In the genomic region with DNA sequence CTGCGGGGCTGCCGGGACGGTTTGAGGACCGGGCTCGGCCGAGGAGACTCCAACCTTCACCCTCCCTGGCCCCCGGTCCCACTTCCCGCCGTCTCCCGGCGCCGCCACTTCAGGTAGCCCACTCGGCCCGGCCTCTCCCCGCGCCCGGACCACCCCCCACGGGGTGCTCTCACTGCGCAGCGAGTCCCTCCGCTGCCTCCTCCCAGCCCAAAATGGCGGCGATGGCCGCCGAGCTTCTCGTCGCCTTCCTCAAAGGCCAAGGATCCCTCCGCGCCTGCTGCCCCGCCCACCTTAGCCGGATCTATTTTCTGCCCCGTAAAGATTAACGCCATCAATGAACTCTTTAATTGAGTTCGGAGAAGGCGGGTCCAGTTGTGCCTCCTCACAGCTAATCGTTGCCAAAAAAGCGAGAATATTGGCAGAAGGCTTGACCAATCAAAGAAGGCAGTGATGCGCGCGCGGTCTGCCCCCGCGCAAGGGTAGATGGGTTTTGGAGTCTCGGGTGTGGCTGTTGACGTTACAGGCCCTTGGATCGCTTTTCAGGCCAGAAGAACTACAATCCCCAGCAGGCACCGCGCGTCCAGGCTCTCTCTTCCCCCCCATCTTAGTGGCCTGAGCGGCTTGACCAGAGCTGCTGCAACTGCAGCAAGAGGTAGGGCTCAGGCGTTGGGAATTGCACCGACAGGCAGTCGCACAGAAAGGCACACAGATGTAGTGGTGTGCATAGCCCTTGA, we compare ENCODE assay signal across 1 cellular context.
A peak's percentile ranks its signal among the peaks of the same experiment; 100 is the strongest.
TF ChIP-seq lines count a peak whose summit lies in the region.

A gene with protein sequence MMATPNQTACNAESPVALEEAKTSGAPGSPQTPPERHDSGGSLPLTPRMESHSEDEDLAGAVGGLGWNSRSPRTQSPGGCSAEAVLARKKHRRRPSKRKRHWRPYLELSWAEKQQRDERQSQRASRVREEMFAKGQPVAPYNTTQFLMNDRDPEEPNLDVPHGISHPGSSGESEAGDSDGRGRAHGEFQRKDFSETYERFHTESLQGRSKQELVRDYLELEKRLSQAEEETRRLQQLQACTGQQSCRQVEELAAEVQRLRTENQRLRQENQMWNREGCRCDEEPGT (plus strand): TSS at position 588 of the 734 bp plus-strand sequence. CDS start 919 bp downstream, outside the sequence.

TF ChIP-seq in GM12878, 131 proteins besides CTCF, POLR2A, EP300 and RAD21 (continued from another document and continues in another):
- TF ChIP-seq RCOR1 (conservative IDR thresholded peaks at IDR 0.05; ENCODE audit: low read depth, low read length) (no peak), POLR2AphosphoS5 (IDR thresholded peaks at IDR 0.05; ENCODE audit: low read length) (peak; percentile 95), NFXL1 (IDR thresholded peaks at IDR 0.05; ENCODE audit: borderline replicate concordance) (no peak), TCF3 (IDR thresholded peaks at IDR 0.05; ENCODE audit: borderline replicate concordance, insufficient read depth, low read depth, low read length) (peak; percentile 65; the same call in 1 of the 2 replicates), CBX5 (IDR thresholded peaks at IDR 0.05; ENCODE audit: low read depth) (peak; percentile 68; the same call in 1 of the 2 replicates), STAT1 (conservative IDR thresholded peaks at IDR 0.05) (0 out of 2 replicates have a peak, but pooled peaks have one; percentile 34), SIN3A (IDR thresholded peaks at IDR 0.05; ENCODE audit: low read depth, low read length) (peak; percentile 53; the same call in 1 of the 2 replicates), MXI1 (IDR thresholded peaks at IDR 0.05; ENCODE audit: low read depth, low read length) (no peak), JUND (IDR thresholded peaks at IDR 0.05; ENCODE audit: low read depth, low read length) (peak; percentile 39; the same call in 1 of the 2 replicates), SREBF2 (IDR thresholded peaks at IDR 0.05; ENCODE audit: low read length) (no peak), SMAD1 (IDR thresholded peaks at IDR 0.05; ENCODE audit: low read depth, partially characterized antibody) (peak; percentile 75), KAT2A (conservative IDR thresholded peaks at IDR 0.05; ENCODE audit: control insufficient read depth, low read depth, low read length) (no peak), TCF7 (IDR thresholded peaks at IDR 0.05; ENCODE audit: borderline replicate concordance) (peak; percentile 63), NFIC (IDR thresholded peaks at IDR 0.05; ENCODE audit: low read depth, low read length) (no peak; the same call in 1 of the 2 replicates), NFYA (IDR thresholded peaks at IDR 0.05; ENCODE audit: borderline replicate concordance, low read depth, low read length) (peak; percentile 53), ZBED1 (IDR thresholded peaks at IDR 0.05; ENCODE audit: borderline replicate concordance) (no peak), BCL11A (IDR thresholded peaks at IDR 0.05; ENCODE audit: low read depth, low read length) (no peak), CBFB (IDR thresholded peaks at IDR 0.05; ENCODE audit: low read depth) (no peak; the same call in 1 of the 2 replicates), YY1 (IDR thresholded peaks at IDR 0.05; ENCODE audit: low read depth, low read length) (peak; percentile 99), TARDBP (IDR thresholded peaks at IDR 0.05; ENCODE audit: borderline replicate concordance) (peak; percentile 78), TBL1XR1 (IDR thresholded peaks at IDR 0.05; ENCODE audit: low read depth, low read length) (no peak), GATAD2B (conservative IDR thresholded peaks at IDR 0.05; ENCODE audit: low read depth) (peak; percentile 82), SPI1 (IDR thresholded peaks at IDR 0.05; ENCODE audit: borderline replicate concordance, insufficient read depth, low read depth, low read length) (no peak), RBBP5 (conservative IDR thresholded peaks at IDR 0.05) (no peak), HDAC2 (IDR thresholded peaks at IDR 0.05) (no peak), YBX1 (IDR thresholded peaks at IDR 0.05) (no peak), WRNIP1 (IDR thresholded peaks at IDR 0.05; ENCODE audit: borderline replicate concordance, low read depth, low read length) (no peak), RAD51 (IDR thresholded peaks at IDR 0.05) (no peak)
- TF ChIP-seq, protein P1, sequence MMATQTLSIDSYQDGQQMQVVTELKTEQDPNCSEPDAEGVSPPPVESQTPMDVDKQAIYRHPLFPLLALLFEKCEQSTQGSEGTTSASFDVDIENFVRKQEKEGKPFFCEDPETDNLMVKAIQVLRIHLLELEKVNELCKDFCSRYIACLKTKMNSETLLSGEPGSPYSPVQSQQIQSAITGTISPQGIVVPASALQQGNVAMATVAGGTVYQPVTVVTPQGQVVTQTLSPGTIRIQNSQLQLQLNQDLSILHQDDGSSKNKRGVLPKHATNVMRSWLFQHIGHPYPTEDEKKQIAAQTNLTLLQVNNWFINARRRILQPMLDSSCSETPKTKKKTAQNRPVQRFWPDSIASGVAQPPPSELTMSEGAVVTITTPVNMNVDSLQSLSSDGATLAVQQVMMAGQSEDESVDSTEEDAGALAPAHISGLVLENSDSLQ (IDR thresholded peaks at IDR 0.05), result peak; percentile 99
- TF ChIP-seq, protein P2, sequence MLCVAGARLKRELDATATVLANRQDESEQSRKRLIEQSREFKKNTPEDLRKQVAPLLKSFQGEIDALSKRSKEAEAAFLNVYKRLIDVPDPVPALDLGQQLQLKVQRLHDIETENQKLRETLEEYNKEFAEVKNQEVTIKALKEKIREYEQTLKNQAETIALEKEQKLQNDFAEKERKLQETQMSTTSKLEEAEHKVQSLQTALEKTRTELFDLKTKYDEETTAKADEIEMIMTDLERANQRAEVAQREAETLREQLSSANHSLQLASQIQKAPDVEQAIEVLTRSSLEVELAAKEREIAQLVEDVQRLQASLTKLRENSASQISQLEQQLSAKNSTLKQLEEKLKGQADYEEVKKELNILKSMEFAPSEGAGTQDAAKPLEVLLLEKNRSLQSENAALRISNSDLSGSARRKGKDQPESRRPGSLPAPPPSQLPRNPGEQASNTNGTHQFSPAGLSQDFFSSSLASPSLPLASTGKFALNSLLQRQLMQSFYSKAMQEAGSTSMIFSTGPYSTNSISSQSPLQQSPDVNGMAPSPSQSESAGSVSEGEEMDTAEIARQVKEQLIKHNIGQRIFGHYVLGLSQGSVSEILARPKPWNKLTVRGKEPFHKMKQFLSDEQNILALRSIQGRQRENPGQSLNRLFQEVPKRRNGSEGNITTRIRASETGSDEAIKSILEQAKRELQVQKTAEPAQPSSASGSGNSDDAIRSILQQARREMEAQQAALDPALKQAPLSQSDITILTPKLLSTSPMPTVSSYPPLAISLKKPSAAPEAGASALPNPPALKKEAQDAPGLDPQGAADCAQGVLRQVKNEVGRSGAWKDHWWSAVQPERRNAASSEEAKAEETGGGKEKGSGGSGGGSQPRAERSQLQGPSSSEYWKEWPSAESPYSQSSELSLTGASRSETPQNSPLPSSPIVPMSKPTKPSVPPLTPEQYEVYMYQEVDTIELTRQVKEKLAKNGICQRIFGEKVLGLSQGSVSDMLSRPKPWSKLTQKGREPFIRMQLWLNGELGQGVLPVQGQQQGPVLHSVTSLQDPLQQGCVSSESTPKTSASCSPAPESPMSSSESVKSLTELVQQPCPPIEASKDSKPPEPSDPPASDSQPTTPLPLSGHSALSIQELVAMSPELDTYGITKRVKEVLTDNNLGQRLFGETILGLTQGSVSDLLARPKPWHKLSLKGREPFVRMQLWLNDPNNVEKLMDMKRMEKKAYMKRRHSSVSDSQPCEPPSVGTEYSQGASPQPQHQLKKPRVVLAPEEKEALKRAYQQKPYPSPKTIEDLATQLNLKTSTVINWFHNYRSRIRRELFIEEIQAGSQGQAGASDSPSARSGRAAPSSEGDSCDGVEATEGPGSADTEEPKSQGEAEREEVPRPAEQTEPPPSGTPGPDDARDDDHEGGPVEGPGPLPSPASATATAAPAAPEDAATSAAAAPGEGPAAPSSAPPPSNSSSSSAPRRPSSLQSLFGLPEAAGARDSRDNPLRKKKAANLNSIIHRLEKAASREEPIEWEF (IDR thresholded peaks at IDR 0.05; ENCODE audit: insufficient replicate concordance, low read depth, low read length), result peak; percentile 73
- TF ChIP-seq, protein P3, sequence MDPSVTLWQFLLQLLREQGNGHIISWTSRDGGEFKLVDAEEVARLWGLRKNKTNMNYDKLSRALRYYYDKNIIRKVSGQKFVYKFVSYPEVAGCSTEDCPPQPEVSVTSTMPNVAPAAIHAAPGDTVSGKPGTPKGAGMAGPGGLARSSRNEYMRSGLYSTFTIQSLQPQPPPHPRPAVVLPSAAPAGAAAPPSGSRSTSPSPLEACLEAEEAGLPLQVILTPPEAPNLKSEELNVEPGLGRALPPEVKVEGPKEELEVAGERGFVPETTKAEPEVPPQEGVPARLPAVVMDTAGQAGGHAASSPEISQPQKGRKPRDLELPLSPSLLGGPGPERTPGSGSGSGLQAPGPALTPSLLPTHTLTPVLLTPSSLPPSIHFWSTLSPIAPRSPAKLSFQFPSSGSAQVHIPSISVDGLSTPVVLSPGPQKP (IDR thresholded peaks at IDR 0.05; ENCODE audit: low read depth, low read length), result peak; percentile 30; the same call in 1 of the 2 replicates
- TF ChIP-seq, protein P4, sequence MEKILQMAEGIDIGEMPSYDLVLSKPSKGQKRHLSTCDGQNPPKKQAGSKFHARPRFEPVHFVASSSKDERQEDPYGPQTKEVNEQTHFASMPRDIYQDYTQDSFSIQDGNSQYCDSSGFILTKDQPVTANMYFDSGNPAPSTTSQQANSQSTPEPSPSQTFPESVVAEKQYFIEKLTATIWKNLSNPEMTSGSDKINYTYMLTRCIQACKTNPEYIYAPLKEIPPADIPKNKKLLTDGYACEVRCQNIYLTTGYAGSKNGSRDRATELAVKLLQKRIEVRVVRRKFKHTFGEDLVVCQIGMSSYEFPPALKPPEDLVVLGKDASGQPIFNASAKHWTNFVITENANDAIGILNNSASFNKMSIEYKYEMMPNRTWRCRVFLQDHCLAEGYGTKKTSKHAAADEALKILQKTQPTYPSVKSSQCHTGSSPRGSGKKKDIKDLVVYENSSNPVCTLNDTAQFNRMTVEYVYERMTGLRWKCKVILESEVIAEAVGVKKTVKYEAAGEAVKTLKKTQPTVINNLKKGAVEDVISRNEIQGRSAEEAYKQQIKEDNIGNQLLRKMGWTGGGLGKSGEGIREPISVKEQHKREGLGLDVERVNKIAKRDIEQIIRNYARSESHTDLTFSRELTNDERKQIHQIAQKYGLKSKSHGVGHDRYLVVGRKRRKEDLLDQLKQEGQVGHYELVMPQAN (conservative IDR thresholded peaks at IDR 0.05), result peak; percentile 19; the same call in 1 of the 2 replicates
- TF ChIP-seq, protein P5, sequence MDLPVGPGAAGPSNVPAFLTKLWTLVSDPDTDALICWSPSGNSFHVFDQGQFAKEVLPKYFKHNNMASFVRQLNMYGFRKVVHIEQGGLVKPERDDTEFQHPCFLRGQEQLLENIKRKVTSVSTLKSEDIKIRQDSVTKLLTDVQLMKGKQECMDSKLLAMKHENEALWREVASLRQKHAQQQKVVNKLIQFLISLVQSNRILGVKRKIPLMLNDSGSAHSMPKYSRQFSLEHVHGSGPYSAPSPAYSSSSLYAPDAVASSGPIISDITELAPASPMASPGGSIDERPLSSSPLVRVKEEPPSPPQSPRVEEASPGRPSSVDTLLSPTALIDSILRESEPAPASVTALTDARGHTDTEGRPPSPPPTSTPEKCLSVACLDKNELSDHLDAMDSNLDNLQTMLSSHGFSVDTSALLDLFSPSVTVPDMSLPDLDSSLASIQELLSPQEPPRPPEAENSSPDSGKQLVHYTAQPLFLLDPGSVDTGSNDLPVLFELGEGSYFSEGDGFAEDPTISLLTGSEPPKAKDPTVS (IDR thresholded peaks at IDR 0.05; ENCODE audit: low read depth, low read length), result no peak
- TF ChIP-seq, protein P6, sequence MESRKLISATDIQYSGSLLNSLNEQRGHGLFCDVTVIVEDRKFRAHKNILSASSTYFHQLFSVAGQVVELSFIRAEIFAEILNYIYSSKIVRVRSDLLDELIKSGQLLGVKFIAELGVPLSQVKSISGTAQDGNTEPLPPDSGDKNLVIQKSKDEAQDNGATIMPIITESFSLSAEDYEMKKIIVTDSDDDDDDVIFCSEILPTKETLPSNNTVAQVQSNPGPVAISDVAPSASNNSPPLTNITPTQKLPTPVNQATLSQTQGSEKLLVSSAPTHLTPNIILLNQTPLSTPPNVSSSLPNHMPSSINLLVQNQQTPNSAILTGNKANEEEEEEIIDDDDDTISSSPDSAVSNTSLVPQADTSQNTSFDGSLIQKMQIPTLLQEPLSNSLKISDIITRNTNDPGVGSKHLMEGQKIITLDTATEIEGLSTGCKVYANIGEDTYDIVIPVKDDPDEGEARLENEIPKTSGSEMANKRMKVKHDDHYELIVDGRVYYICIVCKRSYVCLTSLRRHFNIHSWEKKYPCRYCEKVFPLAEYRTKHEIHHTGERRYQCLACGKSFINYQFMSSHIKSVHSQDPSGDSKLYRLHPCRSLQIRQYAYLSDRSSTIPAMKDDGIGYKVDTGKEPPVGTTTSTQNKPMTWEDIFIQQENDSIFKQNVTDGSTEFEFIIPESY (IDR thresholded peaks at IDR 0.05), result 0 out of 2 replicates have a peak, but pooled peaks have one; percentile 45
- TF ChIP-seq, protein P7, sequence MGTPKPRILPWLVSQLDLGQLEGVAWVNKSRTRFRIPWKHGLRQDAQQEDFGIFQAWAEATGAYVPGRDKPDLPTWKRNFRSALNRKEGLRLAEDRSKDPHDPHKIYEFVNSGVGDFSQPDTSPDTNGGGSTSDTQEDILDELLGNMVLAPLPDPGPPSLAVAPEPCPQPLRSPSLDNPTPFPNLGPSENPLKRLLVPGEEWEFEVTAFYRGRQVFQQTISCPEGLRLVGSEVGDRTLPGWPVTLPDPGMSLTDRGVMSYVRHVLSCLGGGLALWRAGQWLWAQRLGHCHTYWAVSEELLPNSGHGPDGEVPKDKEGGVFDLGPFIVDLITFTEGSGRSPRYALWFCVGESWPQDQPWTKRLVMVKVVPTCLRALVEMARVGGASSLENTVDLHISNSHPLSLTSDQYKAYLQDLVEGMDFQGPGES (IDR thresholded peaks at IDR 0.05), result peak; percentile 87; the same call in 1 of the 2 replicates
- TF ChIP-seq, protein P8, sequence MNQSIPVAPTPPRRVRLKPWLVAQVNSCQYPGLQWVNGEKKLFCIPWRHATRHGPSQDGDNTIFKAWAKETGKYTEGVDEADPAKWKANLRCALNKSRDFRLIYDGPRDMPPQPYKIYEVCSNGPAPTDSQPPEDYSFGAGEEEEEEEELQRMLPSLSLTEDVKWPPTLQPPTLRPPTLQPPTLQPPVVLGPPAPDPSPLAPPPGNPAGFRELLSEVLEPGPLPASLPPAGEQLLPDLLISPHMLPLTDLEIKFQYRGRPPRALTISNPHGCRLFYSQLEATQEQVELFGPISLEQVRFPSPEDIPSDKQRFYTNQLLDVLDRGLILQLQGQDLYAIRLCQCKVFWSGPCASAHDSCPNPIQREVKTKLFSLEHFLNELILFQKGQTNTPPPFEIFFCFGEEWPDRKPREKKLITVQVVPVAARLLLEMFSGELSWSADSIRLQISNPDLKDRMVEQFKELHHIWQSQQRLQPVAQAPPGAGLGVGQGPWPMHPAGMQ (IDR thresholded peaks at IDR 0.05; ENCODE audit: borderline replicate concordance), result no peak
